In genomic region chr14:82113710-82114109, GRCh38 we compare ENCODE assay signal across 22 cellular contexts.
DNase-seq lines count a peak whose midpoint lies in the region; ATAC-seq, FAIRE-seq and TF ChIP-seq lines count a peak whose summit lies in the region.
"Had no signal": no experiment of that assay in that cellular context is flagged by ENCODE, and none has a peak within 500 bp of the region (broad histone marks: within the 10 kb centered on the region; RNA-seq: fewer than 3 reads in every experiment).

No MANE protein-coding gene starts in this region.

- TF ChIP-seq POLR2A in GM12878 (IDR thresholded peaks at IDR 0.05; ENCODE audit: low read depth, low read length) (no peak), right lobe of liver (IDR thresholded peaks at IDR 0.05) (no peak)

- no peak for FAIRE-seq in GM12878 (lab: Jason Lieb, UNC)
- FAIRE-seq: A549, H54 had no signal

- WGBS in GM12878 (ENCODE audit: insufficient coverage, insufficient replicate concordance, low lambda C conversion rate, missing lambda C conversion rate) = 0% methylated on average over 1 of the region's 1 CpG
- 41% methylated on average over 1 of the region's 1 CpG for WGBS in right lobe of liver (ENCODE audit: insufficient coverage, low coverage, low lambda C conversion rate, missing lambda C conversion rate)

- no peak overlapping the region for H2AFZ ChIP-seq in GM12878 (ENCODE audit: control insufficient read depth, low read depth, low read length)

- 0 out of 2 replicates have a peak, but pooled peaks have one; percentile 7 for TF ChIP-seq RAD21 in GM12878 (IDR thresholded peaks at IDR 0.05; ENCODE audit: insufficient read depth, low read depth, low read length)

- no peaks in the 10 kb centered on the region for H3K36me3 Mint-ChIP-seq in naive thymus-derived CD4-positive, alpha-beta T cell
- H3K36me3 Mint-ChIP-seq: CD8-positive, alpha-beta T cell had no signal

- no peak overlapping the region for H3K4me3 ChIP-seq in LNCaP clone FGC (ENCODE audit: low read depth, low read length)
- H3K4me3 ChIP-seq in GM12878 = no peak overlapping the region
- H3K4me3 ChIP-seq in right lobe of liver = no peak overlapping the region
- H3K4me3 ChIP-seq in naive thymus-derived CD4-positive, alpha-beta T cell (ENCODE audit: low read length) = no peak overlapping the region
- H3K4me3 ChIP-seq: A549 had no signal

- TF ChIP-seq EP300 in GM12878 (IDR thresholded peaks at IDR 0.05; ENCODE audit: borderline replicate concordance in 1 of 2, control insufficient read depth in 1 of 2, low read depth in 2 of 2, low read length in 2 of 2) = no peak

- TF ChIP-seq CTCF in LNCaP clone FGC (IDR thresholded peaks at IDR 0.05; ENCODE audit: control insufficient read depth, extremely low read depth, insufficient read depth) (peak; percentile 23; the same call in 1 of the 2 replicates), GM12878 (IDR thresholded peaks at IDR 0.05 in 2 of 3, conservative IDR thresholded peaks at IDR 0.05 in 1 of 3; ENCODE audit: control insufficient read depth in 2 of 3, extremely low read depth in 1 of 3, insufficient read depth in 1 of 3, low read depth in 3 of 3, low read length in 3 of 3) (no peak; a peak in 1 of 6 replicates), right lobe of liver (IDR thresholded peaks at IDR 0.05) (peak; percentile 12 to 48 (median 28))

- no peaks in the 10 kb centered on the region for H3K27me3 ChIP-seq in GM12878 (replicated peaks in 1 of 2; ENCODE audit: control insufficient read depth in 2 of 2, insufficient read depth in 2 of 2, low read length in 1 of 2)
- H3K27me3 ChIP-seq in right lobe of liver = no peaks in the 10 kb centered on the region
- no peaks in the 10 kb centered on the region for H3K27me3 ChIP-seq in naive thymus-derived CD4-positive, alpha-beta T cell (ENCODE audit: control insufficient read depth in 2 of 2, insufficient read depth in 2 of 2, low read length in 2 of 2)

- no peaks in the 10 kb centered on the region for H4K20me1 ChIP-seq in GM12878 (ENCODE audit: control insufficient read depth, insufficient read depth)

- ATAC-seq in GM12878 (no peak), right lobe of liver (peak; percentile 54 to 75 (median 64)), GM18858 (IDR thresholded peaks at IDR 0.05; ENCODE audit: unreplicated experiment) (no peak)
- no peak for ATAC-seq in naive thymus-derived CD4-positive, alpha-beta T cell
- ATAC-seq: A549; CD8-positive, alpha-beta T cell had no signal

- no peak overlapping the region for H3K27ac ChIP-seq in GM12878 (ENCODE audit: control insufficient read depth, insufficient read depth)
- peak overlapping the region in 1 of 3 donors; percentile 73 for H3K27ac ChIP-seq in right lobe of liver
- no peak overlapping the region for H3K27ac ChIP-seq in naive thymus-derived CD4-positive, alpha-beta T cell (ENCODE audit: low read depth, low read length)
- H3K27ac ChIP-seq: A549, KMS-11 had no signal

- H3K4me1 Mint-ChIP-seq in naive thymus-derived CD4-positive, alpha-beta T cell = peaks cover 0 to 1% (median 0%) of the 10 kb centered on the region in 7 donors

- RAD21 ChIA-PET in GM12878 (lab: Charles Lee; ENCODE audit: unreplicated experiment) = interaction anchor here (0.6 to 1.1 kb wide), 2 partner anchors 306 to 743 kb away, joined by 3 read pairs; no protein-coding TSS in a partner anchor

- POLR2A ChIA-PET in GM12878 (lab: Charles Lee) = no interaction called here
- POLR2A ChIA-PET in naive thymus-derived CD4-positive, alpha-beta T cell (lab: Charles Lee) = no interaction called here

- H3K9ac ChIP-seq in GM12878 (ENCODE audit: control insufficient read depth, insufficient read depth, low read length) = no peak overlapping the region
- H3K9ac ChIP-seq: KMS-11 had no signal

- H3K79me2 ChIP-seq in GM12878 (ENCODE audit: control insufficient read depth, insufficient read depth, low read length) = no peaks in the 10 kb centered on the region

- peak; percentile 22 for DNase-seq in NCI-H2107 treated with DMSO at 0.1 percent for 48 hours (lab: John Stamatoyannopoulos, UW; ENCODE audit: unreplicated experiment)
- no peak for DNase-seq in NCI-H2107 (lab: John Stamatoyannopoulos, UW)
- DNase-seq in LNCaP clone FGC (ENCODE audit: low read depth) = no peak
- no peak for DNase-seq in GM12878 (ENCODE audit: low read depth, low spot score)
- DNase-seq in right lobe of liver = no peak
- DNase-seq in naive thymus-derived CD4-positive, alpha-beta T cell = no peak
- DNase-seq in NCI-H82 (lab: John Stamatoyannopoulos, UW) = no peak
- DNase-seq: Calu3; CD8-positive, alpha-beta T cell; DMS79; HFFc6; NCI-H1436 treated with DMSO at 0.1 percent for 48 hours; NCI-H2029; NCI-H226; NCI-H524; NK-92 treated with Interleukin-12 subunit alpha and Interleukin-12 subunit beta, amount 100 ng/mL, for 24 hours; Right ventricle myocardium superior; SW 1271 had no signal

- intact Hi-C loops in GM12878 (cut with micrococcal nuclease; ENCODE audit: unreplicated experiment) (no loop called here), right lobe of liver (cut with DNase I) (no loop called here)
- intact Hi-C loops in naive thymus-derived CD4-positive, alpha-beta T cell (cut with micrococcal nuclease) = no loop called here

- in situ Hi-C loops in GM12878 (cut with MboI) = no loop called here

- H3K4me3 Mint-ChIP-seq in naive thymus-derived CD4-positive, alpha-beta T cell = no peak overlapping the region
- H3K4me3 Mint-ChIP-seq: CD8-positive, alpha-beta T cell; HFFc6 had no signal

- no peak overlapping the region for H3K4me2 ChIP-seq in GM12878 (ENCODE audit: control insufficient read depth, insufficient read depth)
- H3K4me2 ChIP-seq: A549, KMS-11 had no signal

- H3K27me3 Mint-ChIP-seq in naive thymus-derived CD4-positive, alpha-beta T cell = no peaks in the 10 kb centered on the region

- SMC1A ChIA-PET in GM12878 (lab: Charles Lee; ENCODE audit: uncharacterized antibody, unreplicated experiment) = interaction anchor here (1.0 to 1.2 kb wide), 2 partner anchors 9 to 14 kb away, joined by 3 to 4 read pairs; no protein-coding TSS in a partner anchor

- H3K9me3 Mint-ChIP-seq in naive thymus-derived CD4-positive, alpha-beta T cell = peaks cover 0 to 13% (median 5%) of the 10 kb centered on the region in 11 donors

- no peaks in the 10 kb centered on the region for H3K36me3 ChIP-seq in GM12878 (ENCODE audit: control insufficient read depth in 2 of 2, insufficient read depth in 2 of 2, low read length in 1 of 2)
- no peaks in the 10 kb centered on the region for H3K36me3 ChIP-seq in right lobe of liver
- H3K36me3 ChIP-seq in naive thymus-derived CD4-positive, alpha-beta T cell (ENCODE audit: control insufficient read depth in 2 of 3, insufficient read depth in 3 of 3, low read length in 3 of 3) = no peaks in the 10 kb centered on the region

- H3K4me1 ChIP-seq in GM12878 (ENCODE audit: control insufficient read depth, insufficient read depth, low read length) (no peaks in the 10 kb centered on the region), right lobe of liver (peaks cover 0 to 15% (median 7%) of the 10 kb centered on the region in 4 donors)
- no peaks in the 10 kb centered on the region for H3K4me1 ChIP-seq in naive thymus-derived CD4-positive, alpha-beta T cell (ENCODE audit: control insufficient read depth in 2 of 2, insufficient read depth in 2 of 2, low read length in 2 of 2)
- H3K4me1 ChIP-seq: A549 had no signal

- H3K9me3 ChIP-seq in GM12878 (replicated peaks; ENCODE audit: control insufficient read depth, insufficient read depth, low read length) (no peaks in the 10 kb centered on the region), right lobe of liver (no peaks in the 10 kb centered on the region)
- no peaks in the 10 kb centered on the region for H3K9me3 ChIP-seq in naive thymus-derived CD4-positive, alpha-beta T cell (ENCODE audit: control insufficient read depth in 2 of 3, low read length in 3 of 3)
- H3K9me3 ChIP-seq: A549 had no signal

- CTCF ChIA-PET in GM12878 (lab: Yijun Ruan, JAX) = interaction anchor here (1.2 kb wide), 1 partner anchor 24 kb away, joined by 3 read pairs; no protein-coding TSS in a partner anchor
- CTCF ChIA-PET in naive thymus-derived CD4-positive, alpha-beta T cell (lab: Charles Lee) = no interaction called here

- no TSS peak for BruUV-seq in GM12878 (replicated peaks; lab: Mats Ljungman, UMichigan)

- H3K27ac Mint-ChIP-seq in naive thymus-derived CD4-positive, alpha-beta T cell = no peak overlapping the region
- H3K27ac Mint-ChIP-seq: CD8-positive, alpha-beta T cell; HFFc6 had no signal

TF ChIP-seq in GM12878, 131 proteins besides CTCF, POLR2A, EP300 and RAD21 (continues in another document):
- TF ChIP-seq HCFC1 (IDR thresholded peaks at IDR 0.05; ENCODE audit: low read length) = no peak
- TF ChIP-seq ZSCAN29 (IDR thresholded peaks at IDR 0.05) = no peak
- no peak for TF ChIP-seq MLLT1 (IDR thresholded peaks at IDR 0.05)
- no peak for TF ChIP-seq BRCA1 (IDR thresholded peaks at IDR 0.05; ENCODE audit: low read depth, low read length)
- TF ChIP-seq NR2C1 (IDR thresholded peaks at IDR 0.05) = no peak
- TF ChIP-seq TAF1 (IDR thresholded peaks at IDR 0.05; ENCODE audit: borderline replicate concordance, low read depth, low read length) = no peak
- no peak for TF ChIP-seq ZBTB33 (IDR thresholded peaks at IDR 0.05)

Comparison
In these comparisons a context has a peak if more than half of its experiments do, and no peak if none do; other contexts are left out.
1. CTCF ChIP-seq: peak in LNCaP clone FGC (single experiment) and right lobe of liver (4 of 4); none in GM12878 (0 of 3).
2. ATAC-seq: peak in right lobe of liver (4 of 4); none in GM12878 (single experiment), GM18858 (single experiment) and naive thymus-derived CD4-positive, alpha-beta T cell (single experiment).